8 cellular contexts compared by ENCODE assay signal in the genomic region with DNA sequence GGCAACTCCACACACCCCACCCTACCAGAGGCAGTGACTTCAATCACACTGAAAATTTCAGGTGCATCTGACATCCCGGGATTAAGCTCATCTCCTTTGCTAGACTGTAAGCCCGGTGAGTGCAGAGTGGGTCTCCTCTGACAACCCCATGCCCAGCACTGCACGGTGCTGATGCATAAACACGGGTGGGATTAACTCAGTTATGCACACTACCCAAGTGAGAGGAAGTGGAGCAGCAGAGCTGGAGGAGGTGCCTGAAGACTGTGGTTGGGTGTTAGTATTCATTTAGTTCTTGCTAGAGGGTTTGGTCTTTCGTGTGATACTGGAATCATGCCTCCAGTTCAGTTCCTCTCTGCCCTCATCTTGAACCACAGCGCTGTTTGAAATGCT. TPM values are rescaled to one million over a fixed set of nuclear protein-coding genes. Genes with fewer than 3 reads are reported as not detected.
A peak's percentile ranks its signal among the peaks of the same experiment; 100 is the strongest.
DNase-seq lines count a peak whose midpoint lies in the region; ATAC-seq and TF ChIP-seq lines count a peak whose summit lies in the region.

No MANE protein-coding gene starts in this region.

- H3K9me3 ChIP-seq in effector memory CD4-positive, alpha-beta T cell (ENCODE audit: control insufficient read depth, low read length), result no peaks in the 10 kb centered on the region
- H3K9me3 ChIP-seq in psoas muscle (no peaks in the 10 kb centered on the region), endodermal cell (ENCODE audit: control insufficient read depth, low read length) (no peaks in the 10 kb centered on the region)

- peaks cover 16% of the 10 kb centered on the region for H3K36me3 ChIP-seq in effector memory CD4-positive, alpha-beta T cell (ENCODE audit: control insufficient read depth, insufficient read depth, low read length)
- H3K36me3 ChIP-seq in psoas muscle (ENCODE audit: insufficient read depth in 1 of 2, low read depth in 1 of 2) (peaks cover 0 to 17% of the 10 kb centered on the region in 2 donors), endodermal cell (ENCODE audit: control insufficient read depth, insufficient read depth, low read length) (no peaks in the 10 kb centered on the region)

- peak; percentile 32 for ATAC-seq in GM18861 (IDR thresholded peaks at IDR 0.05; ENCODE audit: unreplicated experiment)
- peak; percentile 31 for ATAC-seq in HG03439 (IDR thresholded peaks at IDR 0.05; ENCODE audit: unreplicated experiment)
- ATAC-seq in psoas muscle, result peak in 2 of 4 donors; percentile 31 to 32
- no peak for ATAC-seq in GM19455 (IDR thresholded peaks at IDR 0.05; ENCODE audit: unreplicated experiment)

- no peaks in the 10 kb centered on the region for H3K27me3 ChIP-seq in effector memory CD4-positive, alpha-beta T cell (replicated peaks; ENCODE audit: control insufficient read depth, insufficient read depth, low read length, poor library complexity, severe bottlenecking)
- H3K27me3 ChIP-seq in psoas muscle (ENCODE audit: insufficient read depth in 3 of 3, low read length in 2 of 3), result no peaks in the 10 kb centered on the region
- peaks cover 25% of the 10 kb centered on the region for H3K27me3 ChIP-seq in endodermal cell (ENCODE audit: control insufficient read depth, insufficient read depth, low read length, poor library complexity, severe bottlenecking)

- H3K9me3 Mint-ChIP-seq in endodermal cell, result no peaks in the 10 kb centered on the region

- H3K27me3 Mint-ChIP-seq in endodermal cell (ENCODE audit: insufficient read depth), result peaks cover 22% of the 10 kb centered on the region

- DNase-seq in T-helper 9 cell (peak; percentile 23), psoas muscle (no peak), endodermal cell (no peak), GM19238 (ENCODE audit: insufficient read length, low spot score) (no peak)
- peak in 2 of 3 donors; percentile 31 to 39 for DNase-seq in effector memory CD4-positive, alpha-beta T cell

- peak overlapping the region; percentile 90 for H3K27ac ChIP-seq in effector memory CD4-positive, alpha-beta T cell (ENCODE audit: insufficient read depth, low read length, poor library complexity, severe bottlenecking)
- peak overlapping the region; percentile 48 for H3K27ac ChIP-seq in psoas muscle
- H3K27ac ChIP-seq in endodermal cell (ENCODE audit: low read depth, low read length), result no peak overlapping the region

- no peak overlapping the region for H3K27ac Mint-ChIP-seq in endodermal cell

- H3K4me1 ChIP-seq in effector memory CD4-positive, alpha-beta T cell (ENCODE audit: control insufficient read depth, insufficient read depth, low read length, poor library complexity, severe bottlenecking), result peaks cover 25% of the 10 kb centered on the region
- peaks cover 27% of the 10 kb centered on the region for H3K4me1 ChIP-seq in psoas muscle
- no peaks in the 10 kb centered on the region for H3K4me1 ChIP-seq in endodermal cell (ENCODE audit: control insufficient read depth, insufficient read depth, low read length)

- no peak overlapping the region for H3K4me3 Mint-ChIP-seq in endodermal cell

- H3K36me3 Mint-ChIP-seq in endodermal cell (ENCODE audit: low read depth), result no peaks in the 10 kb centered on the region

- no peak overlapping the region for H3K9ac ChIP-seq in endodermal cell (ENCODE audit: extremely low read depth, low read length, poor library complexity, severe bottlenecking)

- peak overlapping the region; percentile 51 for H3K4me3 ChIP-seq in effector memory CD4-positive, alpha-beta T cell (ENCODE audit: insufficient read depth, low read depth, low read length, poor library complexity, severe bottlenecking)
- H3K4me3 ChIP-seq in psoas muscle (peak overlapping the region; percentile 19), endodermal cell (ENCODE audit: low read length) (no peak overlapping the region)

- H3K4me1 Mint-ChIP-seq in endodermal cell, result peaks cover 7% of the 10 kb centered on the region

- TF ChIP-seq CTCF in psoas muscle (IDR thresholded peaks at IDR 0.05), result no peak
- no peak for TF ChIP-seq CTCF in endodermal cell (conservative IDR thresholded peaks at IDR 0.05)

- intact Hi-C loops in psoas muscle (cut with DNase I), result loop anchor here (5.0 kb wide), 3 partner anchors 39 to 89 kb away; a partner anchor contains a TSS

- 6 to 17% (median 11%) methylated on average over 6 of the region's 6 CpGs for WGBS in psoas muscle, 3 donors
- 45 to 54% methylated on average over 6 of the region's 6 CpGs for WGBS in endodermal cell (ENCODE audit: insufficient coverage in 1 of 2, insufficient read length in 1 of 2), 2 experiments

RNA-seq across cellular contexts. Expression of a gene that starts 6.5 kb away (rescaled TPM):
- total RNA-seq in psoas muscle (10 to 100 TPM in 2 of 4 donors, 1 to 10 TPM in 2; 8.8 to 13.6 (median 10.4) TPM), endodermal cell (10 to 100 TPM; 28.6 to 30.6 TPM)
- polyA plus RNA-seq in psoas muscle, result 10 to 100 TPM in 1 of 3 donors, 1 to 10 TPM in 2; 8.3 to 11.7 (median 9.8) TPM
- polyA plus RNA-seq in endodermal cell (2013, experiment 1 of 2), result 26.8 TPM
- 23.1 TPM for polyA plus RNA-seq in endodermal cell (2013, experiment 2 of 2)

RNA-seq across cellular contexts. Expression of a gene that starts 20.9 kb away (rescaled TPM):
- total RNA-seq in psoas muscle (under 1 TPM; 0.12 to 0.34 (median 0.17) TPM), endodermal cell (1 to 10 TPM; 1.2 to 1.4 TPM)
- polyA plus RNA-seq in psoas muscle, result under 1 TPM; 0.13 to 0.22 (median 0.15) TPM
- polyA plus RNA-seq in endodermal cell (2013, experiment 1 of 2), result 8.8 TPM
- polyA plus RNA-seq in endodermal cell (2013, experiment 2 of 2), result 7.0 TPM

RNA-seq across cellular contexts. Expression of a gene that starts 38.8 kb away (rescaled TPM):
- total RNA-seq in psoas muscle (10 to 100 TPM; 11.5 to 25.2 (median 16.3) TPM), endodermal cell (100 to 1,000 TPM; 108 TPM)
- polyA plus RNA-seq in psoas muscle, result 10 to 100 TPM; 13.1 to 14.3 (median 13.6) TPM
- 78.8 TPM for polyA plus RNA-seq in endodermal cell (2013, experiment 1 of 2)
- polyA plus RNA-seq in endodermal cell (2013, experiment 2 of 2), result 76.5 TPM

RNA-seq across cellular contexts. Expression of a gene that starts 43.3 kb away (rescaled TPM):
- 100 to 1,000 TPM in 3 of 4 donors, 10 to 100 TPM in 1; 75.8 to 144 (median 139) TPM for total RNA-seq in psoas muscle
- polyA plus RNA-seq in psoas muscle, result 10 to 100 TPM; 57.4 to 87.6 (median 70.8) TPM
- total RNA-seq in endodermal cell, result 100 to 1,000 TPM in 1 of 2 donors, 10 to 100 TPM in 1; 83.5 to 105 TPM
- 58.2 TPM for polyA plus RNA-seq in endodermal cell (2013, experiment 1 of 2)
- 46.6 TPM for polyA plus RNA-seq in endodermal cell (2013, experiment 2 of 2)

RNA-seq across cellular contexts. Expression of a gene that starts 51.1 kb away (rescaled TPM):
- total RNA-seq in psoas muscle, result 10 to 100 TPM in 3 of 4 donors, 1 to 10 TPM in 1; 7.5 to 16.3 (median 13.5) TPM
- polyA plus RNA-seq in psoas muscle, result 1 to 10 TPM; 4.2 to 9.3 (median 4.8) TPM
- total RNA-seq in endodermal cell, result 10 to 100 TPM in 1 of 2 donors, 1 to 10 TPM in 1; 9.4 to 11.1 TPM
- polyA plus RNA-seq in endodermal cell (2013, experiment 1 of 2), result 9.9 TPM
- 9.9 TPM for polyA plus RNA-seq in endodermal cell (2013, experiment 2 of 2)

Comparison
In these comparisons a context has a peak if more than half of its experiments do, and no peak if none do; other contexts are left out.
1. DNase-seq: peak in T-helper 9 cell (single experiment) and effector memory CD4-positive, alpha-beta T cell (2 of 3); none in psoas muscle (0 of 2), endodermal cell (single experiment) and GM19238 (single experiment).
2. RNA of a gene that starts 38.8 kb away (total RNA-seq): 108 TPM in endodermal cell; 11.5 to 25.2 TPM in psoas muscle; every median in the first group is over 4 times any median in the second.